In genomic region chr9:114174876-114175771, GRCh38 we compare ENCODE assay signal across 1 cellular context.
TF ChIP-seq lines count a peak whose summit lies in the region.

No MANE protein-coding gene starts in this region.

TF ChIP-seq in HepG2, 621 proteins besides CTCF, POLR2A, EP300 and RAD21 (continued from another document and continues in another):
- TF ChIP-seq ZUFSP (CRISPR knock-in tag; IDR thresholded peaks at IDR 0.05; ENCODE audit: borderline replicate concordance) (no peak), HNF1B (CRISPR knock-in tag; IDR thresholded peaks at IDR 0.05) (peak; percentile 38; the same call in 1 of the 2 replicates), KMT2B (CRISPR knock-in tag; IDR thresholded peaks at IDR 0.05) (no peak; the same call in 1 of the 2 replicates), PLSCR1 (CRISPR knock-in tag; IDR thresholded peaks at IDR 0.05; ENCODE audit: borderline replicate concordance) (0 out of 2 replicates have a peak, but pooled peaks have one; percentile 49), ZBTB38 (CRISPR knock-in tag; IDR thresholded peaks at IDR 0.05) (peak; percentile 89), ZNF704 (CRISPR knock-in tag; IDR thresholded peaks at IDR 0.05; ENCODE audit: borderline replicate concordance) (no peak), ZBTB3 (CRISPR knock-in tag; IDR thresholded peaks at IDR 0.05; ENCODE audit: borderline replicate concordance, low read depth) (no peak), AGO1 (IDR thresholded peaks at IDR 0.05; ENCODE audit: low read depth, low read length, poor library complexity, severe bottlenecking) (peak; percentile 68), ZMAT5 (CRISPR knock-in tag; IDR thresholded peaks at IDR 0.05; ENCODE audit: borderline replicate concordance, low read depth) (no peak), PHF5A (CRISPR knock-in tag; IDR thresholded peaks at IDR 0.05; ENCODE audit: low read depth, unreplicated experiment) (no peak), RBM22 (optimal IDR thresholded peaks at IDR 0.05; ENCODE audit: low read length) (peak; percentile 74), CAMTA2 (CRISPR knock-in tag; IDR thresholded peaks at IDR 0.05; ENCODE audit: borderline replicate concordance) (peak; percentile 58; the same call in 1 of the 2 replicates), ZBTB8A (CRISPR knock-in tag; IDR thresholded peaks at IDR 0.05; ENCODE audit: borderline replicate concordance, low read depth) (no peak), SNAPC5 (CRISPR knock-in tag; IDR thresholded peaks at IDR 0.05; ENCODE audit: borderline replicate concordance) (no peak), ZNF34 (CRISPR knock-in tag; IDR thresholded peaks at IDR 0.05; ENCODE audit: borderline replicate concordance) (no peak), SP4 (CRISPR knock-in tag; IDR thresholded peaks at IDR 0.05) (peak; percentile 74), ZNF317 (CRISPR knock-in tag; IDR thresholded peaks at IDR 0.05) (peak; percentile 86), ZNF674 (CRISPR knock-in tag; IDR thresholded peaks at IDR 0.05; ENCODE audit: low read depth) (no peak), ARID2 (CRISPR knock-in tag; IDR thresholded peaks at IDR 0.05; ENCODE audit: borderline replicate concordance) (no peak; the same call in 1 of the 2 replicates), PHB2 (IDR thresholded peaks at IDR 0.05; ENCODE audit: partially characterized antibody) (no peak), NRL (CRISPR knock-in tag; IDR thresholded peaks at IDR 0.05; ENCODE audit: borderline replicate concordance) (peak; percentile 86; the same call in 1 of the 2 replicates), HMGA1 (CRISPR knock-in tag; conservative IDR thresholded peaks at IDR 0.05) (no peak), ZNF552 (CRISPR knock-in tag; IDR thresholded peaks at IDR 0.05; ENCODE audit: borderline replicate concordance) (no peak), MAF1 (CRISPR knock-in tag; IDR thresholded peaks at IDR 0.05; ENCODE audit: borderline replicate concordance) (no peak), KLF16 (CRISPR knock-in tag; IDR thresholded peaks at IDR 0.05) (peak in 1 of 2 experiments; percentile 75; a peak in 2 of 4 replicates), FOXM1 (CRISPR knock-in tag; IDR thresholded peaks at IDR 0.05) (no peak), E2F5 (CRISPR knock-in tag; conservative IDR thresholded peaks at IDR 0.05) (no peak), NFATC3 (CRISPR knock-in tag; IDR thresholded peaks at IDR 0.05) (no peak), ZNF431 (CRISPR knock-in tag; IDR thresholded peaks at IDR 0.05; ENCODE audit: borderline replicate concordance, low read depth) (no peak), GMEB2 (CRISPR knock-in tag; IDR thresholded peaks at IDR 0.05; ENCODE audit: low read depth) (no peak), FOSL2 (CRISPR knock-in tag; IDR thresholded peaks at IDR 0.05) (peak; percentile 83), SP140L (CRISPR knock-in tag; IDR thresholded peaks at IDR 0.05; ENCODE audit: borderline replicate concordance) (no peak), ZHX2 (IDR thresholded peaks at IDR 0.05; ENCODE audit: low read depth) (no peak), ZHX2 (CRISPR knock-in tag; IDR thresholded peaks at IDR 0.05; ENCODE audit: borderline replicate concordance) (no peak; the same call in 1 of the 2 replicates), ZFP1 (CRISPR knock-in tag; IDR thresholded peaks at IDR 0.05) (no peak), ZSCAN30 (CRISPR knock-in tag; IDR thresholded peaks at IDR 0.05) (0 out of 2 replicates have a peak, but pooled peaks have one; percentile 53), ZBTB44 (CRISPR knock-in tag; IDR thresholded peaks at IDR 0.05) (no peak)
